Comparison of ENCODE assay signal across 36 cellular contexts in genomic region chr22:50040717-50041116, GRCh38. TPM values are rescaled to one million over a fixed set of nuclear protein-coding genes. Genes with fewer than 3 reads are reported as not detected.
"Had no signal": no experiment of that assay in that cellular context is flagged by ENCODE, and none has a peak within 500 bp of the region (broad histone marks: within the 10 kb centered on the region; RNA-seq: fewer than 3 reads in every experiment).

No MANE protein-coding gene starts in this region.

- FAIRE-seq: colon, endometrium had no signal

- H3K36me3 ChIP-seq: esophagus squamous epithelium, right lobe of liver, thoracic aorta, vagina, WERI-Rb-1 had no signal

- ATAC-seq: activated CD4-positive, CD25-positive, alpha-beta regulatory T cell treated with anti-CD3 and anti-CD28 coated beads, Interleukin-2, amount 50 U/mL, for 24 hours; activated naive CD8-positive, alpha-beta T cell treated with anti-CD3 and anti-CD28 coated beads, Interleukin-2, amount 50 U/mL, for 24 hours; left ventricle myocardium superior; mucosa of descending colon; natural killer cell treated with Interleukin-12 subunit alpha and Interleukin-12 subunit beta and Interleukin-15 and Interleukin-18, amount 100 ng/mL, for 72 hours; right lobe of liver; stimulated activated effector memory CD8-positive, alpha-beta T cell treated with anti-CD3 and anti-CD28 coated beads, Interleukin-12 subunit alpha, Interleukin-12 subunit beta, amount 100 ng/mL, for 72 hours; T-helper 17 cell had no signal

- H3K4me1 ChIP-seq: esophagus squamous epithelium, right lobe of liver, vagina had no signal

- DNase-seq: activated CD4-positive, alpha-beta T cell treated with anti-CD3 and anti-CD28 coated beads for 48 hours; activated CD4-positive, alpha-beta T cell treated with anti-CD3 and anti-CD28 coated beads, Interleukin-2, amount 50 U/mL, for 48 hours; activated CD8-positive, alpha-beta memory T cell treated with anti-CD3 and anti-CD28 coated beads, Interleukin-2, amount 50 U/mL, for 4 hours; activated naive CD8-positive, alpha-beta T cell treated with anti-CD3 and anti-CD28 coated beads, Interleukin-2, amount 50 U/mL, for 24 hours; activated T-cell treated with anti-CD3 and anti-CD28 coated beads, Interleukin-2, amount 50 U/mL, for 1 hour; amygdala; effector CD8-positive, alpha-beta T cell; esophagus squamous epithelium; foreskin melanocyte; left ventricle myocardium superior; mucosa of descending colon; right lobe of liver; stimulated activated CD4-positive, alpha-beta T cell treated with anti-CD3 and anti-CD28 coated beads, Interleukin-4, amount 100 ng/mL, for 24 hours; T-helper 17 cell; T1000; WERI-Rb-1 had no signal

- H3K27ac ChIP-seq: epithelial cell of prostate, esophagus squamous epithelium, right lobe of liver, skin epidermis, thoracic aorta, vagina, WERI-Rb-1 had no signal

- H3K27me3 ChIP-seq: right lobe of liver, vagina had no signal

- H3K4me3 ChIP-seq: esophagus squamous epithelium, mucosa of descending colon, right lobe of liver, skin epidermis, thoracic aorta, vagina had no signal

- H3K9me3 ChIP-seq: mucosa of descending colon, right lobe of liver, thoracic aorta, vagina had no signal

RNA-seq across cellular contexts. Expression of gene TTLL8, which starts 17.4 kb away (rescaled TPM):
- total RNA-seq: activated CD8-positive, alpha-beta memory T cell treated with anti-CD3 and anti-CD28 coated beads for 36 hours; bronchial epithelial cell; dermis microvascular lymphatic vessel endothelial cell; esophagus squamous epithelium; glomerular endothelial cell; left ventricle myocardium superior; lung microvascular endothelial cell; mesenteric fat pad; mucosa of descending colon; myocyte; natural killer cell treated with Interleukin-12 subunit alpha and Interleukin-12 subunit beta and Interleukin-15 and Interleukin-18, amount 100 ng/mL, for 72 hours; osteocyte; progenitor cell of endocrine pancreas; renal cortical epithelial cell; right lobe of liver; subcutaneous adipose tissue; T-helper 17 cell; thoracic aorta; vagina had no signal

RNA-seq across cellular contexts. Expression of gene IL17REL, which starts 28.2 kb away (rescaled TPM):
- total RNA-seq: bronchial epithelial cell; dermis microvascular lymphatic vessel endothelial cell; esophagus squamous epithelium; glomerular endothelial cell; left ventricle myocardium superior; lung microvascular endothelial cell; mesenteric fat pad; myocyte; natural killer cell treated with Interleukin-12 subunit alpha and Interleukin-12 subunit beta and Interleukin-15 and Interleukin-18, amount 100 ng/mL, for 72 hours; osteocyte; renal cortical epithelial cell; right lobe of liver; subcutaneous adipose tissue; T-helper 17 cell; thoracic aorta; vagina had no signal

RNA-seq across cellular contexts. Expression of gene MLC1, which starts 44.5 kb away (rescaled TPM):
- total RNA-seq: bronchial epithelial cell, dermis microvascular lymphatic vessel endothelial cell, glomerular endothelial cell, lung microvascular endothelial cell, myocyte, osteocyte, progenitor cell of endocrine pancreas, renal cortical epithelial cell had no signal

RNA-seq across cellular contexts. Expression of gene MOV10L1, which starts 49.1 kb away (rescaled TPM):
- total RNA-seq: activated CD8-positive, alpha-beta memory T cell treated with anti-CD3 and anti-CD28 coated beads for 36 hours; natural killer cell treated with Interleukin-12 subunit alpha and Interleukin-12 subunit beta and Interleukin-15 and Interleukin-18, amount 100 ng/mL, for 72 hours; renal cortical epithelial cell; T-helper 17 cell had no signal
